In genomic region chr6:129932321-129932720, GRCh38 we compare ENCODE assay signal across 1 cellular context.
TF ChIP-seq lines count a peak whose summit lies in the region.

No MANE protein-coding gene starts in this region.

TF ChIP-seq in HEK293, 187 proteins besides CTCF, POLR2A, EP300 and RAD21 (continued from another document):
- no peak for TF ChIP-seq ELK4 (IDR thresholded peaks at IDR 0.05; ENCODE audit: borderline replicate concordance, low read depth, low read length)
- TF ChIP-seq ZFP41 (tag by site-specific recombination; IDR thresholded peaks at IDR 0.05; ENCODE audit: borderline replicate concordance): no peak
- peak; percentile 45; the same call in 1 of the 2 replicates for TF ChIP-seq ZNF366 (tag by site-specific recombination; conservative IDR thresholded peaks at IDR 0.05)
- TF ChIP-seq ZNF610 (tag by site-specific recombination; IDR thresholded peaks at IDR 0.05; ENCODE audit: borderline replicate concordance): no peak
